Comparison of ENCODE assay signal across 14 cellular contexts in the genomic region with DNA sequence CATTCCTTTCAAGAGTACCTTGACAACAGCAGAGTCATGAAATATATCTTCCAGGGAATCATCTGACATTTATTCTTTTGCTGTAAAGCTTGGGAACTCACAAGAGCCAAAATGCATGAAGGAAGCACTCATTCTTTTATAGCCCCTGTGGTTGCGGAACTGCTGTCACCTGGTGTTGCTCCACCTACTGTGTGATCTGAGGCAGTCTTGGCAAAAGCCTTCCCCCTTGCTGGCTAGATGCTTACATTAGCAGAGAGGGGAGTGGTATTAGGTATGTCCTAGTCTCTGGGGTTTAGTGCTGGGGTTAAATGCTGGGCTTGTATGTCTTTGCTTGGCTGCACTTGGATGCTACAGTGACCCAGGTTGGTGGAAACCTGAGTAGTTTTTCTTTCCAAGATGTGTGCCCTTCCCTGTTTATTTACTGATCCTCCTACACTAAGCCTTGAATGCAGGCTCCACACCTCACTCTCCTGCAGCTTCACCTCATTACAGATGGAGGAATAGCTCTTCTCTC.
"Had no signal": no experiment of that assay in that cellular context is flagged by ENCODE, and none has a peak within 500 bp of the region (broad histone marks: within the 10 kb centered on the region; RNA-seq: fewer than 3 reads in every experiment).

No MANE protein-coding gene starts in this region.

- DNase-seq: activated CD4-positive, alpha-beta T cell treated with anti-CD3 and anti-CD28 coated beads, Interleukin-2, amount 10 ng/mL, durations not matched to agents 24 days and 14 days; activated CD4-positive, CD25-positive, alpha-beta regulatory T cell; activated naive CD8-positive, alpha-beta T cell treated with anti-CD3 and anti-CD28 coated beads, Interleukin-2, amount 50 U/mL, for 24 hours; aorta; dermis blood vessel endothelial cell; effector memory CD8-positive, alpha-beta T cell; hippocampal formation; mesenchymal stem cell; natural killer cell; right cardiac atrium had no signal

- H3K36me3 Mint-ChIP-seq: natural killer cell; stimulated activated effector memory CD8-positive, alpha-beta T cell treated with anti-CD3 and anti-CD28 coated beads, Interleukin-12 subunit alpha, Interleukin-12 subunit beta, amount 100 ng/mL, for 72 hours had no signal

- H3K9me3 Mint-ChIP-seq: activated CD4-positive, alpha-beta T cell treated with anti-CD3 and anti-CD28 coated beads, Interleukin-2, amount 10 ng/mL, durations not matched to agents 24 days and 14 days; activated naive CD8-positive, alpha-beta T cell treated with anti-CD3 and anti-CD28 coated beads, Interleukin-2, amount 50 U/mL, for 24 hours; activated T-helper 1 cell treated with anti-CD3 and anti-CD28 coated beads, Interleukin-12 subunit alpha, Interleukin-12 subunit beta, Interleukin-2, Interleukin-4 antibody, amounts not matched to agents 30 ng/mL and 10 ng/mL and 1 ng/mL, durations not matched to agents 14 hours and 24 hours and 36 hours; effector memory CD8-positive, alpha-beta T cell; natural killer cell; stimulated activated effector memory CD8-positive, alpha-beta T cell treated with anti-CD3 and anti-CD28 coated beads, Interleukin-12 subunit alpha, Interleukin-12 subunit beta, amount 100 ng/mL, for 72 hours had no signal

- H3K27ac Mint-ChIP-seq: activated CD4-positive, alpha-beta T cell treated with anti-CD3 and anti-CD28 coated beads, Interleukin-2, amount 10 ng/mL, durations not matched to agents 24 days and 14 days; activated naive CD8-positive, alpha-beta T cell treated with anti-CD3 and anti-CD28 coated beads, Interleukin-2, amount 50 U/mL, for 24 hours; activated T-helper 1 cell treated with anti-CD3 and anti-CD28 coated beads, Interleukin-12 subunit alpha, Interleukin-12 subunit beta, Interleukin-2, Interleukin-4 antibody, amounts not matched to agents 30 ng/mL and 10 ng/mL and 1 ng/mL, durations not matched to agents 14 hours and 24 hours and 36 hours; effector memory CD8-positive, alpha-beta T cell; natural killer cell; progenitor cell of endocrine pancreas; stimulated activated effector memory CD8-positive, alpha-beta T cell treated with anti-CD3 and anti-CD28 coated beads, Interleukin-12 subunit alpha, Interleukin-12 subunit beta, amount 100 ng/mL, for 72 hours had no signal

- ATAC-seq: activated naive CD8-positive, alpha-beta T cell treated with anti-CD3 and anti-CD28 coated beads, Interleukin-2, amount 50 U/mL, for 24 hours; effector memory CD8-positive, alpha-beta T cell; natural killer cell; right cardiac atrium; stimulated activated effector memory CD8-positive, alpha-beta T cell treated with anti-CD3 and anti-CD28 coated beads, Interleukin-12 subunit alpha, Interleukin-12 subunit beta, amount 100 ng/mL, for 72 hours had no signal

- H3K4me3 Mint-ChIP-seq: activated CD4-positive, alpha-beta T cell treated with anti-CD3 and anti-CD28 coated beads, Interleukin-2, amount 10 ng/mL, durations not matched to agents 24 days and 14 days; activated naive CD8-positive, alpha-beta T cell treated with anti-CD3 and anti-CD28 coated beads, Interleukin-2, amount 50 U/mL, for 24 hours; activated T-helper 1 cell treated with anti-CD3 and anti-CD28 coated beads, Interleukin-12 subunit alpha, Interleukin-12 subunit beta, Interleukin-2, Interleukin-4 antibody, amounts not matched to agents 30 ng/mL and 10 ng/mL and 1 ng/mL, durations not matched to agents 14 hours and 24 hours and 36 hours; effector memory CD8-positive, alpha-beta T cell; natural killer cell; stimulated activated effector memory CD8-positive, alpha-beta T cell treated with anti-CD3 and anti-CD28 coated beads, Interleukin-12 subunit alpha, Interleukin-12 subunit beta, amount 100 ng/mL, for 72 hours had no signal

- H3K27me3 Mint-ChIP-seq: activated CD4-positive, alpha-beta T cell treated with anti-CD3 and anti-CD28 coated beads, Interleukin-2, amount 10 ng/mL, durations not matched to agents 24 days and 14 days; activated naive CD8-positive, alpha-beta T cell treated with anti-CD3 and anti-CD28 coated beads, Interleukin-2, amount 50 U/mL, for 24 hours; effector memory CD8-positive, alpha-beta T cell; progenitor cell of endocrine pancreas had no signal

- H3K27ac ChIP-seq: epithelial cell of prostate had no signal
